Comparison of ENCODE assay signal across 8 cellular contexts in genomic region chr10:43137701-43137970, GRCh38.
DNase-seq lines count a peak whose midpoint lies in the region; ATAC-seq and TF ChIP-seq lines count a peak whose summit lies in the region.

No MANE protein-coding gene starts in this region.

- peak overlapping the region; percentile 78 for H3K9ac ChIP-seq in SU-DHL-6 (ENCODE audit: low read length)

- no peaks in the 10 kb centered on the region for H3K36me3 ChIP-seq in SU-DHL-6 (ENCODE audit: low read length)

- H3K79me2 ChIP-seq in SU-DHL-6 (ENCODE audit: insufficient read depth, low read length), result peaks cover 27% of the 10 kb centered on the region

- H3K9me3 ChIP-seq in SU-DHL-6 (ENCODE audit: insufficient read depth, low read length), result no peaks in the 10 kb centered on the region

- H4K20me1 ChIP-seq in SU-DHL-6 (ENCODE audit: low read depth, low read length), result peaks cover 2% of the 10 kb centered on the region; the same call in 1 of the 2 replicates

- H3K4me3 ChIP-seq in SU-DHL-6 (ENCODE audit: insufficient read depth, low read length, poor library complexity, severe bottlenecking), result peak overlapping the region; percentile 73

- peak overlapping the region; percentile 81 for H3K4me2 ChIP-seq in SU-DHL-6 (ENCODE audit: low read depth, low read length, poor library complexity, severe bottlenecking)

- H3K9me2 ChIP-seq in SU-DHL-6 (replicated peaks; ENCODE audit: insufficient read depth, low read length), result no peaks in the 10 kb centered on the region

- ATAC-seq in HG03103 (IDR thresholded peaks at IDR 0.05; ENCODE audit: low read depth, unreplicated experiment), result peak; percentile 11
- ATAC-seq in GM21529 (IDR thresholded peaks at IDR 0.05; ENCODE audit: unreplicated experiment), result no peak

- H3K27me3 ChIP-seq in SU-DHL-6 (ENCODE audit: low read length), result no peaks in the 10 kb centered on the region

- peak overlapping the region; percentile 95 for H2AFZ ChIP-seq in SU-DHL-6 (ENCODE audit: low read depth, low read length, severe bottlenecking)

- DNase-seq in activated T-cell treated with anti-CD3 and anti-CD28 coated beads for 4 hours (peak; percentile 20), kidney tubule cell (ENCODE audit: low spot score) (peak; percentile 46)
- no peak for DNase-seq in activated T-cell treated with anti-CD3 and anti-CD28 coated beads, Interleukin-2, amount 50 U/mL, for 48 hours
- peak; percentile 38 for DNase-seq in stimulated activated CD4-positive, alpha-beta T cell treated with anti-CD3 and anti-CD28 coated beads, Interleukin-12 subunit alpha, Interleukin-12 subunit beta, amount 100 ng/mL, for 4 hours

- H3F3A ChIP-seq in SU-DHL-6 (ENCODE audit: insufficient read depth), result no peaks in the 10 kb centered on the region; the same call in 1 of the 2 replicates

- H3K27ac ChIP-seq in SU-DHL-6 (ENCODE audit: low read depth, low read length) (no peak overlapping the region), cingulate gyrus (ENCODE audit: low read depth, low read length) (peak overlapping the region; percentile 93)

- no peak for TF ChIP-seq CTCF in SU-DHL-6 (IDR thresholded peaks at IDR 0.05; ENCODE audit: insufficient read depth, low read length, poor library complexity, severe bottlenecking)

Comparison
In these comparisons a context has a peak if more than half of its experiments do, and no peak if none do; other contexts are left out.
1. DNase-seq: peak in activated T-cell treated with anti-CD3 and anti-CD28 coated beads for 4 hours (single experiment), kidney tubule cell (single experiment) and stimulated activated CD4-positive, alpha-beta T cell treated with anti-CD3 and anti-CD28 coated beads, Interleukin-12 subunit alpha, Interleukin-12 subunit beta, amount 100 ng/mL, for 4 hours (single experiment); none in activated T-cell treated with anti-CD3 and anti-CD28 coated beads, Interleukin-2, amount 50 U/mL, for 48 hours (0 of 2).